In the genomic region with DNA sequence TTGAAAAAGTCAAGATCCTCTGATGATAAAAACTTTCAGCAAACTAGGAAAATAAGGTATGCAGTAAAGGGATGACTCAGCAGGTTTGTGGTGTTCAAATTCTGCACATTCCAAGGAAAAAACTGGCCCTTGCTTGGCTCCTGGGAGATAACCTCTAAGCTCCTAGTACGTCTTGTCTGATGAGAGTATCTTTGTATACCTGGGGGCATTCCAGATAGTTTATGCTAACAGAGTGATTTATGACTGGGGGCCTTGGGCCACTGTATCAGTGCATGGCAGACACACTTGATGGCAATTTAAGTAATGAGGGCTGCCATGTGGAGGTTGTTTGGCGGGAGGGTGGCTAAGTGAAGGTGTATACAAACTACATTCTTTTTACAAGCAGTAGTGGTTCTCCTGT, we compare ENCODE assay signal across 15 cellular contexts. TPM values are rescaled to one million over a fixed set of nuclear protein-coding genes. Genes with fewer than 3 reads are reported as not detected.
DNase-seq lines count a peak whose midpoint lies in the region; TF ChIP-seq lines count a peak whose summit lies in the region.
"Had no signal": no experiment of that assay in that cellular context is flagged by ENCODE, and none has a peak within 500 bp of the region (broad histone marks: within the 10 kb centered on the region; RNA-seq: fewer than 3 reads in every experiment).

No MANE protein-coding gene starts in this region.

- no peak for TF ChIP-seq EP300 in ovary (IDR thresholded peaks at IDR 0.05)

- TF ChIP-seq CTCF in brain microvascular endothelial cell (IDR thresholded peaks at IDR 0.05; ENCODE audit: low read depth, low read length, missing control alignments) (no peak), kidney epithelial cell (IDR thresholded peaks at IDR 0.05; ENCODE audit: insufficient read depth, low read length, poor library complexity, severe bottlenecking) (no peak), ovary (IDR thresholded peaks at IDR 0.05) (no peak)

- TF ChIP-seq POLR2A in ovary (IDR thresholded peaks at IDR 0.05): no peak

- H3K27ac ChIP-seq in brain microvascular endothelial cell (no peak overlapping the region), ovary (no peak overlapping the region)
- H3K27ac ChIP-seq: breast epithelium, right atrium auricular region had no signal

- DNase-seq in AG08395 (ENCODE audit: low spot score) (peak; percentile 50), HT1080 (ENCODE audit: low read depth) (peak; percentile 62), brain microvascular endothelial cell (peak; percentile 61), kidney epithelial cell (ENCODE audit: low read depth) (peak; percentile 38), ovary (no peak), retina (no peak), epidermal melanocyte (ENCODE audit: insufficient read length, low spot score) (no peak), posterior cingulate gyrus (no peak)
- DNase-seq: activated CD4-positive, alpha-beta T cell treated with anti-CD3 and anti-CD28 coated beads, Interleukin-2, amount 10 ng/mL, durations not matched to agents 7 days and 5 days; GF-D8; mucosa of descending colon; NCI-H2171 had no signal

- in situ Hi-C loops in brain microvascular endothelial cell (cut with HindIII; ENCODE audit: low pct_ligation_motif_present, low sequenced_read_pairs): no loop called here

- intact Hi-C loops in ovary (cut with DNase I) (no loop called here), posterior cingulate gyrus (cut with DNase I) (no loop called here)

- H3K4me3 ChIP-seq in brain microvascular endothelial cell (ENCODE audit: low read depth, low read length) (no peak overlapping the region), kidney epithelial cell (ENCODE audit: low read depth, low read length) (no peak overlapping the region), ovary (no peak overlapping the region)
- H3K4me3 ChIP-seq: BLaER1 treated with 17β-estradiol and CSF1 and Interleukin-3, amounts not matched to agents 10 nM and 100 nM; breast epithelium; mucosa of descending colon; right atrium auricular region had no signal

- WGBS in ovary, 3 donors: 73 to 80% (median 77%) methylated on average over 2 of the region's 2 CpGs

- no peaks in the 10 kb centered on the region for H3K36me3 ChIP-seq in brain microvascular endothelial cell (replicated peaks)
- H3K36me3 ChIP-seq in kidney epithelial cell (ENCODE audit: control insufficient read depth, insufficient read depth, low read length): no peaks in the 10 kb centered on the region
- H3K36me3 ChIP-seq in ovary: no peaks in the 10 kb centered on the region
- H3K36me3 ChIP-seq: breast epithelium, right atrium auricular region had no signal

- H3K4me1 ChIP-seq in ovary (ENCODE audit: insufficient read depth): no peaks in the 10 kb centered on the region
- H3K4me1 ChIP-seq: BLaER1 treated with 17β-estradiol and CSF1 and Interleukin-3, amounts not matched to agents 10 nM and 100 nM; breast epithelium; right atrium auricular region had no signal

- H3K9me3 ChIP-seq in ovary: no peaks in the 10 kb centered on the region
- H3K9me3 ChIP-seq: BLaER1 treated with 17β-estradiol and CSF1 and Interleukin-3, amounts not matched to agents 10 nM and 100 nM; breast epithelium; mucosa of descending colon; right atrium auricular region had no signal

- H3K27me3 ChIP-seq in brain microvascular endothelial cell (replicated peaks) (no peaks in the 10 kb centered on the region), kidney epithelial cell (ENCODE audit: control insufficient read depth, insufficient read depth, low read length) (no peaks in the 10 kb centered on the region), ovary (no peaks in the 10 kb centered on the region)
- H3K27me3 ChIP-seq: BLaER1 treated with 17β-estradiol and CSF1 and Interleukin-3, amounts not matched to agents 10 nM and 100 nM; breast epithelium; right atrium auricular region had no signal

RNA-seq across cellular contexts. Expression of gene NSG1, which starts 56.9 kb away (rescaled TPM):
- total RNA-seq in HT1080 (2014; rRNA removed; shearing (Covaris generic)): 0.61 and 0.73 TPM in 2 replicates
- polyA plus RNA-seq in HT1080 (2015; cell fraction: cytosol; rRNA removed): 0.77 and 0.79 TPM in 2 replicates
- 0.63 and 0.81 TPM in 2 replicates for polyA plus RNA-seq in HT1080 (2015; cell fraction: nucleus; rRNA removed)
- 9.7 and 12.7 TPM in 2 replicates for total RNA-seq in kidney epithelial cell
- 100 to 1,000 TPM in 1 of 7 donors, 10 to 100 TPM in 5, 1 to 10 TPM in 1; 9.9 to 103 (median 39.6) TPM for total RNA-seq in ovary
- polyA plus RNA-seq in ovary: 10 to 100 TPM; 38.3 to 81.9 TPM

Comparison
In these comparisons a context has a peak if more than half of its experiments do, and no peak if none do; other contexts are left out.
1. DNase-seq: peak in AG08395 (single experiment), HT1080 (single experiment), brain microvascular endothelial cell (single experiment) and kidney epithelial cell (single experiment); none in ovary (0 of 5), retina (single experiment), epidermal melanocyte (single experiment) and posterior cingulate gyrus (0 of 10).